29 cellular contexts compared by ENCODE assay signal in genomic region chr5:111653408-111653807, GRCh38.
A peak's percentile ranks its signal among the peaks of the same experiment; 100 is the strongest.
DNase-seq lines count a peak whose midpoint lies in the region; ATAC-seq and TF ChIP-seq lines count a peak whose summit lies in the region.
"Had no signal": no experiment of that assay in that cellular context is flagged by ENCODE, and none has a peak within 500 bp of the region (broad histone marks: within the 10 kb centered on the region; RNA-seq: fewer than 3 reads in every experiment).

No MANE protein-coding gene starts in this region.

- no peaks in the 10 kb centered on the region for H4K20me1 ChIP-seq in BLaER1
- H4K20me1 ChIP-seq: BLaER1 treated with 17β-estradiol and CSF1 and Interleukin-3, amounts not matched to agents 10 nM and 100 nM had no signal

- POLR2A ChIA-PET in HEK293 (lab: Yijun Ruan, JAX): no interaction called here

- H3K27me3 ChIP-seq in BLaER1 (no peaks in the 10 kb centered on the region), esophagus muscularis mucosa (no peaks in the 10 kb centered on the region)
- H3K27me3 ChIP-seq: BE2C; BLaER1 treated with 17β-estradiol and CSF1 and Interleukin-3, amounts not matched to agents 10 nM and 100 nM had no signal

- no peak for TF ChIP-seq CTCF in HEK293 (tag by site-specific recombination; IDR thresholded peaks at IDR 0.05)
- no peak for TF ChIP-seq CTCF in esophagus muscularis mucosa (IDR thresholded peaks at IDR 0.05)

- no peak overlapping the region for H3K9ac ChIP-seq in BLaER1
- H3K9ac ChIP-seq: BLaER1 treated with 17β-estradiol and CSF1 and Interleukin-3, amounts not matched to agents 10 nM and 100 nM had no signal

- WGBS in esophagus muscularis mucosa: 95% methylated on average over 6 of the region's 6 CpGs

- TF ChIP-seq POLR2A in esophagus muscularis mucosa (IDR thresholded peaks at IDR 0.05; ENCODE audit: low read depth): no peak

- H3K4me2 ChIP-seq in BLaER1: peak overlapping the region; percentile 50; the same call in 1 of the 2 replicates
- H3K4me2 ChIP-seq: A549 had no signal

- CTCF ChIA-PET in HEK293 (lab: Yijun Ruan, JAX): no interaction called here

- intact Hi-C loops in esophagus muscularis mucosa (cut with DNase I): no loop called here
- intact Hi-C loops in sciatic nerve (cut with DNase I): no loop called here

- H3K4me3 ChIP-seq in BLaER1 (no peak overlapping the region), HEK293 (ENCODE audit: low read depth, low read length) (no peak overlapping the region), esophagus muscularis mucosa (no peak overlapping the region)
- H3K4me3 ChIP-seq: A549; BLaER1 treated with 17β-estradiol and CSF1 and Interleukin-3, amounts not matched to agents 10 nM and 100 nM had no signal

- no peak for ATAC-seq in sciatic nerve
- ATAC-seq: A549; CD8-positive, alpha-beta T cell had no signal

- H3K4me1 ChIP-seq in BLaER1 (0 out of 2 replicates have a peak, but pooled peaks cover 7% of the 10 kb centered on the region), HEK293 (ENCODE audit: control insufficient read depth, insufficient read depth, low read length) (no peaks in the 10 kb centered on the region), esophagus muscularis mucosa (no peaks in the 10 kb centered on the region)
- H3K4me1 ChIP-seq: A549 had no signal

- no peak for TF ChIP-seq EP300 in esophagus muscularis mucosa (IDR thresholded peaks at IDR 0.05)

- H3K9me3 ChIP-seq in BLaER1 (peaks cover 18% of the 10 kb centered on the region), HEK293 (ENCODE audit: control insufficient read depth, insufficient read depth, low read depth, low read length) (no peaks in the 10 kb centered on the region), esophagus muscularis mucosa (no peaks in the 10 kb centered on the region)
- H3K9me3 ChIP-seq: A549, BE2C, Caco-2 had no signal

- peak; percentile 62 for DNase-seq in esophagus muscularis mucosa (ENCODE audit: extremely low spot score)
- DNase-seq in sciatic nerve (ENCODE audit: low spot score): no peak
- DNase-seq in NCI-H774 (lab: John Stamatoyannopoulos, UW): no peak
- DNase-seq in NK-92 (lab: John Stamatoyannopoulos, UW; ENCODE audit: unreplicated experiment): no peak
- DNase-seq: 8988T; ACHN; AML-193; BE2C; C1 segment of cervical spinal cord; Caco-2; Calu3; CD4-positive, alpha-beta memory T cell; CD4-positive, alpha-beta T cell; CD4-positive, CD25-positive, alpha-beta regulatory T cell; CD8-positive, alpha-beta memory T cell; CD8-positive, alpha-beta T cell; COR-L47; DMS 273 treated with DMSO at 0.1 percent for 48 hours; DMS153; DMS53; DMS79; DMS79 treated with DMSO at 0.1 percent for 48 hours; EL had no signal

- H3K36me3 ChIP-seq in BLaER1 (no peaks in the 10 kb centered on the region), HEK293 (ENCODE audit: control insufficient read depth in 2 of 2, insufficient read depth in 1 of 2, low read length in 2 of 2) (no peaks in the 10 kb centered on the region), esophagus muscularis mucosa (no peaks in the 10 kb centered on the region)
- H3K36me3 ChIP-seq: BE2C; BLaER1 treated with 17β-estradiol and CSF1 and Interleukin-3, amounts not matched to agents 10 nM and 100 nM had no signal

- H3K27ac ChIP-seq in BLaER1 (no peak overlapping the region), HEK293 (ENCODE audit: extremely low read depth, low read depth, low read length) (no peak overlapping the region), esophagus muscularis mucosa (replicated peaks in 1 of 4) (no peak overlapping the region)
- H3K27ac ChIP-seq: 22Rv1; A549; BLaER1 treated with 17β-estradiol and CSF1 and Interleukin-3, amounts not matched to agents 10 nM and 100 nM; C4-2B had no signal

TF ChIP-seq in HEK293, 187 proteins besides CTCF, POLR2A, EP300 and RAD21:
- TF ChIP-seq ZNF585B (tag by site-specific recombination; IDR thresholded peaks at IDR 0.05): peak; percentile 59
- no peak for TF ChIP-seq SP3 (tag by site-specific recombination; IDR thresholded peaks at IDR 0.05)
TF ChIP-seq in HEK293: peak in this region for 1.
